Comparison of ENCODE assay signal across 21 cellular contexts in the genomic region with DNA sequence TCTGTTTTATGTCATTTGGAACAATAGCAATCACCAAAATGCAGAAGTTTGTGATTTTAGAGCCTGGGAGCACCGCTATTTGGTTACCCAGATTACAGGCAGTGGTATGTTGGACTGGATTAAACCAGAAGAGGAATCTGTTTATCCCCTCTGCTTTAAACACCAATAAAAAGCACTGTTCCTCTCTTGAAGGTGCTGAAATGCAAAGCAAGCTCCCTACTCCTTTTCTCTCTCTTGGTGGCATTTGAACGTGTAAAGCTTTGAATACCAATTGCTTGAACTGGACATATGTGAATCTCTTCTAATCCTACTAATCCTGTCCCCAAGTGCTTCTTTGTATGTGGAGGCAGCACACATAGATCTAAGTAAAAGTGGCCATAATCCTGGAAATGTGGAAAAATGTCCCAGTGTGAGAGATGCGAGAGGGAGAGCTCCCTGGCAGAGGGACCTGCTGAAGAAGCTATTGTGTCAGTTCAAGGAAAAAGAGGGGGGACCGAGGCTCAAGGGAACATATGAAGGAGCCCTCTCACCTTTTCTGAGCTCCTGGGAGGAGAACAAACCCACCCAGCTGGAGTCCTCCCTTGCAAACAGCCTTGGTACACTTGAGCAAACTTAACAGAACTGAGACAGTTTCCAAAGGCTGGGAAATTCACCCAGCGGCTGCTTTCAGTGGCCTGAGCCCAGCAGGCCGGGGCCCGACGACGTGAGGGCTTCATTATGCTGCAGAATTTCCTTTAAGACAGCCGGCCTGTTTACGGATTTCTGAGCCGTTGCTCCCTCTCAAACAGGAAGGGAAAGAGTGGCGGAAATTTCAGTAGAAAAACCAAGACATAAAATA. TPM values are rescaled to one million over a fixed set of nuclear protein-coding genes. Genes with fewer than 3 reads are reported as not detected.
DNase-seq lines count a peak whose midpoint lies in the region; ATAC-seq, FAIRE-seq and TF ChIP-seq lines count a peak whose summit lies in the region.
"Had no signal": no experiment of that assay in that cellular context is flagged by ENCODE, and none has a peak within 500 bp of the region (broad histone marks: within the 10 kb centered on the region; RNA-seq: fewer than 3 reads in every experiment).

No MANE protein-coding gene starts in this region.

- peaks cover 78% of the 10 kb centered on the region for H3K27me3 Mint-ChIP-seq in activated T-cell treated with anti-CD3 and anti-CD28 coated beads, Interleukin-2, amount 50 U/mL, for 72 hours (ENCODE audit: low read depth)
- H3K27me3 Mint-ChIP-seq in T-helper 2 cell treated with Interferon-gamma antibody and Interleukin-4, amounts not matched to agents 5 μg/mL and 100 μg/mL, for 36 hours (ENCODE audit: low read depth), result peaks cover 77% of the 10 kb centered on the region
- peaks cover 72% of the 10 kb centered on the region in 2 donors for H3K27me3 Mint-ChIP-seq in T-cell

- H3K9me3 Mint-ChIP-seq in activated T-cell treated with anti-CD3 and anti-CD28 coated beads, Interleukin-2, amount 50 U/mL, for 72 hours, result peaks cover 0 to 4% of the 10 kb centered on the region in 2 donors
- H3K9me3 Mint-ChIP-seq in T-helper 2 cell treated with Interferon-gamma antibody and Interleukin-4, amounts not matched to agents 5 μg/mL and 100 μg/mL, for 36 hours, result peaks cover 4% of the 10 kb centered on the region
- H3K9me3 Mint-ChIP-seq in T-cell, result peaks cover 0 to 11% (median 6%) of the 10 kb centered on the region in 3 donors

- H3K4me3 ChIP-seq in A549 (no peak overlapping the region), HEK293 (ENCODE audit: low read depth, low read length) (no peak overlapping the region)
- H3K4me3 ChIP-seq: SJCRH30 had no signal

- FAIRE-seq in A549 (lab: Jason Lieb, UNC), result no peak
- FAIRE-seq: GM12892, GM19239 had no signal

- no peak for TF ChIP-seq POLR2A in A549 (IDR thresholded peaks at IDR 0.05; ENCODE audit: low read length)

- DNase-seq in A549 (ENCODE audit: low read depth in 1 of 2, low spot score in 1 of 2) (no peak), ecto neural progenitor cell (ENCODE audit: low spot score) (peak; percentile 63), iPS-NIHi7 (ENCODE audit: extremely low spot score) (peak; percentile 29), T-cell (no peak)
- DNase-seq in activated T-cell treated with anti-CD3 and anti-CD28 coated beads, Interleukin-2, amount 50 U/mL, for 72 hours, result no peak
- DNase-seq in NK-92 treated with Interleukin-12 subunit alpha and Interleukin-12 subunit beta, amount 100 ng/mL, for 24 hours (lab: John Stamatoyannopoulos, UW), result no peak
- no peak for DNase-seq in T-helper 2 cell treated with Interferon-gamma antibody and Interleukin-4, amounts not matched to agents 5 μg/mL and 100 μg/mL, for 36 hours (ENCODE audit: low spot score)
- DNase-seq: 8988T, Caco-2, DMS53, Kasumi-1, NCI-H187 treated with DMSO at 0.1 percent for 48 hours, NCI-H2171 treated with DMSO at 0.1 percent for 48 hours, NCI-H526, SJCRH30 had no signal

- H3K27ac Mint-ChIP-seq in activated T-cell treated with anti-CD3 and anti-CD28 coated beads, Interleukin-2, amount 50 U/mL, for 72 hours, result no peak overlapping the region
- no peak overlapping the region for H3K27ac Mint-ChIP-seq in T-helper 2 cell treated with Interferon-gamma antibody and Interleukin-4, amounts not matched to agents 5 μg/mL and 100 μg/mL, for 36 hours
- no peak overlapping the region for H3K27ac Mint-ChIP-seq in T-cell
- H3K27ac Mint-ChIP-seq: CD14-positive monocyte had no signal

- TF ChIP-seq RAD21 in A549 (conservative IDR thresholded peaks at IDR 0.05 in 1 of 2, IDR thresholded peaks at IDR 0.05 in 1 of 2), result no peak

- TF ChIP-seq EP300 in A549 (IDR thresholded peaks at IDR 0.05), result no peak

- no peak overlapping the region for H3K27ac ChIP-seq in A549
- no peak overlapping the region for H3K27ac ChIP-seq in HEK293 (ENCODE audit: extremely low read depth, low read depth, low read length)
- H3K27ac ChIP-seq: RWPE1, SJCRH30 had no signal

- H3K9me3 ChIP-seq in A549 (no peaks in the 10 kb centered on the region), HEK293 (ENCODE audit: control insufficient read depth, insufficient read depth, low read depth, low read length) (no peaks in the 10 kb centered on the region)
- H3K9me3 ChIP-seq: Caco-2, SJCRH30 had no signal

- WGBS in A549 (ENCODE audit: missing lambda C conversion rate), result 39% methylated on average over 13 of the region's 13 CpGs

- no peaks in the 10 kb centered on the region for H3K36me3 ChIP-seq in HEK293 (ENCODE audit: control insufficient read depth in 2 of 2, insufficient read depth in 1 of 2, low read length in 2 of 2)
- H3K36me3 ChIP-seq: SJCRH30 had no signal

- peaks cover 2% of the 10 kb centered on the region in 2 donors for H3K36me3 Mint-ChIP-seq in activated T-cell treated with anti-CD3 and anti-CD28 coated beads, Interleukin-2, amount 50 U/mL, for 72 hours (ENCODE audit: insufficient read depth in 2 of 2)
- H3K36me3 Mint-ChIP-seq in T-helper 2 cell treated with Interferon-gamma antibody and Interleukin-4, amounts not matched to agents 5 μg/mL and 100 μg/mL, for 36 hours (ENCODE audit: low read depth), result no peaks in the 10 kb centered on the region
- peaks cover 8% of the 10 kb centered on the region for H3K36me3 Mint-ChIP-seq in T-cell
- H3K36me3 Mint-ChIP-seq: CD14-positive monocyte had no signal

- no peak for TF ChIP-seq CTCF in A549 (IDR thresholded peaks at IDR 0.05)
- TF ChIP-seq CTCF in HEK293 (tag by site-specific recombination; IDR thresholded peaks at IDR 0.05), result no peak

- no peak for ATAC-seq in A549
- ATAC-seq in activated T-cell treated with anti-CD3 and anti-CD28 coated beads, Interleukin-2, amount 50 U/mL, for 72 hours (replicated peaks in 1 of 2), result no peak
- ATAC-seq in T-cell (replicated peaks in 1 of 4), result no peak

- CTCF ChIA-PET in A549 (lab: Yijun Ruan, JAX) (no interaction called here), HEK293 (lab: Yijun Ruan, JAX) (interaction anchor here (0.6 to 1.3 kb wide), 4 partner anchors 58 to 432 kb away, joined by 4 to 5 read pairs (median 4); no protein-coding TSS in a partner anchor), T-cell (lab: Charles Lee) (no interaction called here)

- POLR2A ChIA-PET in A549 (lab: Yijun Ruan, JAX) (no interaction called here), HEK293 (lab: Yijun Ruan, JAX) (interaction anchor here (0.6 kb wide), 1 partner anchor 21 kb away, joined by 3 read pairs; no protein-coding TSS in a partner anchor), T-cell (lab: Charles Lee) (no interaction called here)

- H3K4me2 ChIP-seq in A549, result no peak overlapping the region

- H3K4me3 Mint-ChIP-seq in activated T-cell treated with anti-CD3 and anti-CD28 coated beads, Interleukin-2, amount 50 U/mL, for 72 hours, result no peak overlapping the region
- H3K4me3 Mint-ChIP-seq in T-helper 2 cell treated with Interferon-gamma antibody and Interleukin-4, amounts not matched to agents 5 μg/mL and 100 μg/mL, for 36 hours, result no peak overlapping the region
- H3K4me3 Mint-ChIP-seq in T-cell, result no peak overlapping the region

- no peaks in the 10 kb centered on the region for H3K4me1 Mint-ChIP-seq in activated T-cell treated with anti-CD3 and anti-CD28 coated beads, Interleukin-2, amount 50 U/mL, for 72 hours (ENCODE audit: low read depth)
- H3K4me1 Mint-ChIP-seq in T-helper 2 cell treated with Interferon-gamma antibody and Interleukin-4, amounts not matched to agents 5 μg/mL and 100 μg/mL, for 36 hours (ENCODE audit: low read depth), result no peaks in the 10 kb centered on the region
- H3K4me1 Mint-ChIP-seq in T-cell, result peaks cover 1 to 8% (median 4%) of the 10 kb centered on the region in 3 donors
- H3K4me1 Mint-ChIP-seq: CD14-positive monocyte had no signal

- H3K4me1 ChIP-seq in A549 (no peaks in the 10 kb centered on the region), HEK293 (ENCODE audit: control insufficient read depth, insufficient read depth, low read length) (no peaks in the 10 kb centered on the region)
- H3K4me1 ChIP-seq: Caco-2, SJCRH30 had no signal

TF ChIP-seq in A549, 52 proteins besides CTCF, POLR2A, EP300 and RAD21 (continues in another document):
- TF ChIP-seq ZFP36 (IDR thresholded peaks at IDR 0.05; ENCODE audit: borderline replicate concordance, partially characterized antibody) (no peak), USF2 (IDR thresholded peaks at IDR 0.05) (no peak), GATA3 (IDR thresholded peaks at IDR 0.05; ENCODE audit: borderline replicate concordance) (no peak), RFX5 (IDR thresholded peaks at IDR 0.05) (no peak)

TF ChIP-seq in HEK293, 187 proteins besides CTCF, POLR2A, EP300 and RAD21:
- TF ChIP-seq OSR2 (tag by site-specific recombination; IDR thresholded peaks at IDR 0.05) (no peak), REST (tag by site-specific recombination; IDR thresholded peaks at IDR 0.05) (peak; percentile 75)

RNA-seq across cellular contexts. Expression of gene OLIG3, which starts 18.8 kb away (rescaled TPM):
- polyA plus RNA-seq in A549 (2011; rRNA removed), result not detected in 2 replicates
- not detected in 2 replicates for polyA plus RNA-seq in A549 (2012; cell fraction: cytosol; rRNA removed)
- not detected in 2 replicates for polyA plus RNA-seq in A549 (2012; cell fraction: nucleus; rRNA removed)
- not detected in 3 replicates for polyA plus RNA-seq in A549 (2017; fragmentation: RNase III; extraction: RNeasy Plus Mini Kit Qiagen cat#74134 plus additional on column Dnase treatment)
- polyA minus RNA-seq in A549 (2011; rRNA and poly(A)+ RNA removed), result not detected in 2 replicates
- under 1 TPM; 0.35 to 0.41 TPM for total RNA-seq in activated T-cell treated with anti-CD3 and anti-CD28 coated beads, Interleukin-2, amount 50 U/mL, for 72 hours
- total RNA-seq in T-cell, result not detected
- total RNA-seq: Caco-2, G401, SJCRH30 had no signal
- polyA plus RNA-seq: CD14-positive monocyte had no signal

Comparison
In these comparisons a context has a peak if more than half of its experiments do, and no peak if none do; other contexts are left out.
1. DNase-seq: peak in ecto neural progenitor cell (single experiment) and iPS-NIHi7 (single experiment); none in A549 (0 of 2), activated T-cell treated with anti-CD3 and anti-CD28 coated beads, Interleukin-2, amount 50 U/mL, for 72 hours (0 of 2), NK-92 treated with Interleukin-12 subunit alpha and Interleukin-12 subunit beta, amount 100 ng/mL, for 24 hours (single experiment), T-helper 2 cell treated with Interferon-gamma antibody and Interleukin-4, amounts not matched to agents 5 μg/mL and 100 μg/mL, for 36 hours (single experiment) and T-cell (0 of 34).
2. Of the 5 proteins assayed by ChIP-seq in both HEK293 and A549: peak only in HEK293: none; only in A549: none; in both: REST; in neither: 4.